25 cellular contexts compared by ENCODE assay signal in genomic region chr15:47552978-47553608, GRCh38.
DNase-seq lines count a peak whose midpoint lies in the region; ATAC-seq, FAIRE-seq and TF ChIP-seq lines count a peak whose summit lies in the region.
"Had no signal": no experiment of that assay in that cellular context is flagged by ENCODE, and none has a peak within 500 bp of the region (broad histone marks: within the 10 kb centered on the region; RNA-seq: fewer than 3 reads in every experiment).

No MANE protein-coding gene starts in this region.

- TF ChIP-seq CTCF in dorsolateral prefrontal cortex (IDR thresholded peaks at IDR 0.05 in 54 of 56, conservative IDR thresholded peaks at IDR 0.05 in 2 of 56; ENCODE audit: low read depth in 1 of 56, partially characterized antibody in 56 of 56) (no peak), ascending aorta (IDR thresholded peaks at IDR 0.05) (no peak)

- no peak overlapping the region for H3K4me3 ChIP-seq in small intestine (ENCODE audit: low read depth in 1 of 2, low read length in 2 of 2)
- H3K4me3 ChIP-seq in dorsolateral prefrontal cortex: no peak overlapping the region
- no peak overlapping the region for H3K4me3 ChIP-seq in ascending aorta
- H3K4me3 ChIP-seq: A549; BLaER1 treated with 17β-estradiol and CSF1 and Interleukin-3, amounts not matched to agents 10 nM and 100 nM; GM12878; GM23338 had no signal

- DNase-seq in NCI-H69 (lab: John Stamatoyannopoulos, UW): peak; percentile 16
- DNase-seq in left colon: peak; percentile 30 to 55
- DNase-seq in small intestine: peak; percentile 38
- DNase-seq in dorsolateral prefrontal cortex: no peak
- DNase-seq in ascending aorta (ENCODE audit: low spot score in 2 of 2): no peak
- DNase-seq: 8988T; ACHN; AML-193; BE2C; CD4-positive, alpha-beta T cell; CD8-positive, alpha-beta memory T cell; DMS 273 treated with DMSO at 0.1 percent for 48 hours; DMS79; EL; GDM1; H9; HFFc6 had no signal

- H3K4me1 ChIP-seq in small intestine (ENCODE audit: control insufficient read depth in 2 of 2, insufficient read depth in 1 of 2, low read depth in 1 of 2, low read length in 1 of 2) (no peaks in the 10 kb centered on the region), ascending aorta (no peaks in the 10 kb centered on the region)
- H3K4me1 ChIP-seq: A549, BE2C had no signal

- H3K27me3 ChIP-seq in small intestine (ENCODE audit: control insufficient read depth in 2 of 2, insufficient read depth in 2 of 2, low read length in 2 of 2) (no peaks in the 10 kb centered on the region), dorsolateral prefrontal cortex (no peaks in the 10 kb centered on the region), ascending aorta (no peaks in the 10 kb centered on the region)
- H3K27me3 ChIP-seq: BE2C; BLaER1 treated with 17β-estradiol and CSF1 and Interleukin-3, amounts not matched to agents 10 nM and 100 nM had no signal

- H3K9me3 ChIP-seq in small intestine (ENCODE audit: control insufficient read depth, low read depth) (no peaks in the 10 kb centered on the region), ascending aorta (no peaks in the 10 kb centered on the region)
- H3K9me3 ChIP-seq: A549; BE2C; BLaER1 treated with 17β-estradiol and CSF1 and Interleukin-3, amounts not matched to agents 10 nM and 100 nM had no signal

- H3K27ac ChIP-seq in small intestine (ENCODE audit: low read depth in 1 of 2, low read length in 1 of 2) (no peak overlapping the region), dorsolateral prefrontal cortex (no peak overlapping the region), ascending aorta (no peak overlapping the region)
- H3K27ac ChIP-seq: A549; BLaER1 treated with 17β-estradiol and CSF1 and Interleukin-3, amounts not matched to agents 10 nM and 100 nM had no signal

- WGBS in small intestine, 3 donors: 53 to 73% (median 68%) methylated on average over 10 of the region's 10 CpGs

- peak; percentile 81 for ATAC-seq in left colon
- ATAC-seq in HG03378 (IDR thresholded peaks at IDR 0.05; ENCODE audit: unreplicated experiment): no peak
- ATAC-seq: A549, GM12878, GM23338, HCT116 had no signal

- H3K36me3 ChIP-seq in small intestine (ENCODE audit: control insufficient read depth in 2 of 2, insufficient read depth in 2 of 2, low read length in 2 of 2): no peaks in the 10 kb centered on the region
- H3K36me3 ChIP-seq in ascending aorta: no peaks in the 10 kb centered on the region
- H3K36me3 ChIP-seq: BE2C; BLaER1 treated with 17β-estradiol and CSF1 and Interleukin-3, amounts not matched to agents 10 nM and 100 nM had no signal

- intact Hi-C loops in left colon (cut with DNase I, micrococcal nuclease) (no loop called here), dorsolateral prefrontal cortex (cut with DNase I) (loop anchor here in 1 of 2 donors (5.0 kb wide), 1 partner anchor 434 kb away; no protein-coding TSS in a partner anchor), ascending aorta (cut with DNase I) (no loop called here)

- FAIRE-seq in small intestine (lab: Jason Lieb, UNC): no peak
- FAIRE-seq: A549, D721Med, GM12878, GM18507 had no signal

Comparison
In these comparisons a context has a peak if more than half of its experiments do, and no peak if none do; other contexts are left out.
1. DNase-seq: peak in NCI-H69 (single experiment), left colon (2 of 2) and small intestine (single experiment); none in dorsolateral prefrontal cortex (0 of 10) and ascending aorta (0 of 2).